In genomic region chr11:93849201-93849600, GRCh38 we compare ENCODE assay signal across 24 cellular contexts. TPM values are rescaled to one million over a fixed set of nuclear protein-coding genes. Genes with fewer than 3 reads are reported as not detected.
DNase-seq lines count a peak whose midpoint lies in the region; ATAC-seq and TF ChIP-seq lines count a peak whose summit lies in the region.
"Had no signal": no experiment of that assay in that cellular context is flagged by ENCODE, and none has a peak within 500 bp of the region (broad histone marks: within the 10 kb centered on the region; RNA-seq: fewer than 3 reads in every experiment).

No MANE protein-coding gene starts in this region.

- no peaks in the 10 kb centered on the region for H3K36me3 Mint-ChIP-seq in activated naive CD8-positive, alpha-beta T cell
- H3K36me3 Mint-ChIP-seq in activated naive CD8-positive, alpha-beta T cell treated with anti-CD3 and anti-CD28 coated beads for 36 hours, result no peaks in the 10 kb centered on the region
- no peaks in the 10 kb centered on the region for H3K36me3 Mint-ChIP-seq in activated T-helper 17 cell treated with anti-CD3 and anti-CD28 coated beads, Interleukin-2, amount 50 U/mL, for 72 hours (ENCODE audit: low read depth)
- no peaks in the 10 kb centered on the region for H3K36me3 Mint-ChIP-seq in activated T-cell treated with anti-CD3 and anti-CD28 coated beads, Interleukin-2, amount 50 U/mL, for 72 hours (ENCODE audit: insufficient read depth in 2 of 2)
- H3K36me3 Mint-ChIP-seq: activated naive CD4-positive, alpha-beta T cell treated with anti-CD3 and anti-CD28 coated beads, Interleukin-2, amount 50 U/mL, for 72 hours had no signal

- no peak overlapping the region for H2AK5ac ChIP-seq in mesenchymal stem cell (ENCODE audit: low read length, severe bottlenecking)

- H3K9ac ChIP-seq in mesenchymal stem cell (ENCODE audit: low read length), result peak overlapping the region; percentile 76

- no peaks in the 10 kb centered on the region for H3K9me3 ChIP-seq in mesenchymal stem cell (ENCODE audit: control insufficient read depth, low read length)
- no peaks in the 10 kb centered on the region for H3K9me3 ChIP-seq in transverse colon
- H3K9me3 ChIP-seq: heart right ventricle, SJSA1, upper lobe of right lung had no signal

- H3K18ac ChIP-seq in mesenchymal stem cell (ENCODE audit: low read depth in 1 of 2, low read length in 2 of 2), result no peak overlapping the region

- peak overlapping the region in 1 of 2 experiments; percentile 70 for H3K4me3 ChIP-seq in mesenchymal stem cell (ENCODE audit: insufficient read depth in 1 of 2, low read depth in 1 of 2, low read length in 2 of 2)
- peak overlapping the region in 1 of 4 donors; percentile 66 for H3K4me3 ChIP-seq in transverse colon
- H3K4me3 ChIP-seq in H7 (ENCODE audit: insufficient read depth, low read depth, low read length), result no peak overlapping the region
- H3K4me3 ChIP-seq: GM12878, SJSA1 had no signal

- in situ Hi-C loops in transverse colon (cut with MboI; ENCODE audit: low pct_ligation_motif_present in 1 of 4, low pct_unique_long_range_greater_than_20kb in 1 of 4, low sequenced_read_pairs in 3 of 4), result no loop called here

- TF ChIP-seq POLR2A in transverse colon (IDR thresholded peaks at IDR 0.05), result no peak

- H2BK120ac ChIP-seq in mesenchymal stem cell (ENCODE audit: low read depth, low read length), result no peak overlapping the region

- no peak overlapping the region for H2BK12ac ChIP-seq in mesenchymal stem cell (ENCODE audit: low read length in 2 of 2)

- no peak overlapping the region for H3K27ac Mint-ChIP-seq in activated naive CD8-positive, alpha-beta T cell
- H3K27ac Mint-ChIP-seq in activated naive CD8-positive, alpha-beta T cell treated with anti-CD3 and anti-CD28 coated beads for 36 hours, result no peak overlapping the region
- no peak overlapping the region for H3K27ac Mint-ChIP-seq in activated T-helper 17 cell treated with anti-CD3 and anti-CD28 coated beads, Interleukin-2, amount 50 U/mL, for 72 hours
- no peak overlapping the region for H3K27ac Mint-ChIP-seq in activated T-cell treated with anti-CD3 and anti-CD28 coated beads, Interleukin-2, amount 50 U/mL, for 72 hours
- H3K27ac Mint-ChIP-seq: activated naive CD4-positive, alpha-beta T cell treated with anti-CD3 and anti-CD28 coated beads, Interleukin-2, amount 50 U/mL, for 72 hours; nephron; T-helper 1 cell treated with Interleukin-12 subunit alpha and Interleukin-12 subunit beta and Interleukin-4 antibody, amounts not matched to agents 30 μg/mL and 1 μg/mL, for 36 hours had no signal

- no peak overlapping the region for H2AFZ ChIP-seq in mesenchymal stem cell (ENCODE audit: low read depth, low read length)

- intact Hi-C loops in transverse colon (cut with DNase I; ENCODE audit: low total_unique reads), result no loop called here

- no peak for TF ChIP-seq CTCF in transverse colon (IDR thresholded peaks at IDR 0.05)

- no peak overlapping the region for H3K4ac ChIP-seq in mesenchymal stem cell (ENCODE audit: low read depth in 1 of 2, low read length in 2 of 2)

- H4K91ac ChIP-seq in mesenchymal stem cell (ENCODE audit: low read length), result no peak overlapping the region

- WGBS in mesenchymal stem cell, result 99% methylated on average over 5 of the region's 5 CpGs
- WGBS in transverse colon (ENCODE audit: low coverage in 1 of 2), 2 donors, result 50 to 75% methylated on average over 4 to 5 of the region's 5 CpGs

- no peak for ATAC-seq in activated T-helper 17 cell treated with anti-CD3 and anti-CD28 coated beads, Interleukin-2, amount 50 U/mL, for 72 hours (replicated peaks)
- no peak for ATAC-seq in activated T-cell treated with anti-CD3 and anti-CD28 coated beads, Interleukin-2, amount 50 U/mL, for 72 hours (replicated peaks in 1 of 2)
- ATAC-seq: GM12878 had no signal

- no peak overlapping the region for H3K23ac ChIP-seq in mesenchymal stem cell (ENCODE audit: low read length in 2 of 2)

- no peaks in the 10 kb centered on the region for H3K27me3 ChIP-seq in mesenchymal stem cell (ENCODE audit: control insufficient read depth in 1 of 2, insufficient read depth in 1 of 2, low read length in 2 of 2)
- H3K27me3 ChIP-seq in transverse colon, result peaks cover 5% of the 10 kb centered on the region
- H3K27me3 ChIP-seq in H7 (ENCODE audit: control insufficient read depth, insufficient read depth, low read length), result peaks cover 10% of the 10 kb centered on the region
- H3K27me3 ChIP-seq: SJSA1 had no signal

- H3K36me3 ChIP-seq in mesenchymal stem cell (ENCODE audit: control insufficient read depth in 1 of 2, insufficient read depth in 2 of 2, low read depth in 1 of 2, low read length in 2 of 2) (no peaks in the 10 kb centered on the region), transverse colon (no peaks in the 10 kb centered on the region), H7 (replicated peaks; ENCODE audit: control insufficient read depth, insufficient read depth, low read length) (no peaks in the 10 kb centered on the region)
- H3K36me3 ChIP-seq: heart right ventricle, SJSA1, upper lobe of right lung had no signal

- no peaks in the 10 kb centered on the region for H3K79me1 ChIP-seq in mesenchymal stem cell (replicated peaks; ENCODE audit: low read length, poor library complexity, severe bottlenecking)

- no peak overlapping the region for H4K8ac ChIP-seq in mesenchymal stem cell (ENCODE audit: low read length)

- no peaks in the 10 kb centered on the region for H3K9me3 Mint-ChIP-seq in activated naive CD8-positive, alpha-beta T cell (ENCODE audit: low read depth)
- H3K9me3 Mint-ChIP-seq in activated naive CD8-positive, alpha-beta T cell treated with anti-CD3 and anti-CD28 coated beads for 36 hours, result no peaks in the 10 kb centered on the region
- H3K9me3 Mint-ChIP-seq in activated T-helper 17 cell treated with anti-CD3 and anti-CD28 coated beads, Interleukin-2, amount 50 U/mL, for 72 hours, result no peaks in the 10 kb centered on the region
- H3K9me3 Mint-ChIP-seq in activated T-cell treated with anti-CD3 and anti-CD28 coated beads, Interleukin-2, amount 50 U/mL, for 72 hours, result peaks cover 0 to 2% of the 10 kb centered on the region in 2 donors
- H3K9me3 Mint-ChIP-seq: activated naive CD4-positive, alpha-beta T cell treated with anti-CD3 and anti-CD28 coated beads, Interleukin-2, amount 50 U/mL, for 72 hours; nephron; T-helper 1 cell treated with Interleukin-12 subunit alpha and Interleukin-12 subunit beta and Interleukin-4 antibody, amounts not matched to agents 30 μg/mL and 1 μg/mL, for 36 hours had no signal

- H3K4me3 Mint-ChIP-seq in activated naive CD8-positive, alpha-beta T cell, result peak overlapping the region; percentile 59
- H3K4me3 Mint-ChIP-seq in activated naive CD8-positive, alpha-beta T cell treated with anti-CD3 and anti-CD28 coated beads for 36 hours, result no peak overlapping the region
- peak overlapping the region; percentile 42 for H3K4me3 Mint-ChIP-seq in activated T-helper 17 cell treated with anti-CD3 and anti-CD28 coated beads, Interleukin-2, amount 50 U/mL, for 72 hours
- H3K4me3 Mint-ChIP-seq in activated T-cell treated with anti-CD3 and anti-CD28 coated beads, Interleukin-2, amount 50 U/mL, for 72 hours, result peak overlapping the region in 1 of 2 donors; percentile 30
- H3K4me3 Mint-ChIP-seq: nephron; T-helper 1 cell treated with Interleukin-12 subunit alpha and Interleukin-12 subunit beta and Interleukin-4 antibody, amounts not matched to agents 30 μg/mL and 1 μg/mL, for 36 hours had no signal

- TF ChIP-seq EP300 in transverse colon (IDR thresholded peaks at IDR 0.05; ENCODE audit: low read depth), result no peak

- no peak for DNase-seq in activated naive CD8-positive, alpha-beta T cell treated with anti-CD3 and anti-CD28 coated beads for 36 hours
- DNase-seq in mesenchymal stem cell (no peak), transverse colon (no peak), H7 (no peak)
- no peak for DNase-seq in activated effector memory CD4-positive, alpha-beta T cell treated with Interleukin-2 at 50 U/mL for 16 hours
- no peak for DNase-seq in activated T-cell treated with anti-CD3 and anti-CD28 coated beads, Interleukin-2, amount 50 U/mL, for 72 hours
- DNase-seq: activated CD4-positive, alpha-beta T cell treated with anti-CD3 and anti-CD28 coated beads for 48 hours; activated T-cell treated with anti-CD3 and anti-CD28 coated beads, Interleukin-2, amount 50 U/mL, for 48 hours; DND-41; effector CD4-positive, alpha-beta T cell; GM23248; NCI-H187; NCI-H2171 treated with DMSO at 0.1 percent for 48 hours; NCI-H524 treated with DMSO at 0.1 percent for 48 hours; upper lobe of right lung had no signal

- H3K27ac ChIP-seq in mesenchymal stem cell (ENCODE audit: low read length, poor library complexity, severe bottlenecking) (no peak overlapping the region), transverse colon (peak overlapping the region; percentile 81 to 90 (median 82))
- H3K27ac ChIP-seq: GM23248, SJSA1, upper lobe of right lung had no signal

- H3K4me1 ChIP-seq in mesenchymal stem cell (ENCODE audit: control insufficient read depth, insufficient read depth, low read depth, low read length) (peaks cover 6% of the 10 kb centered on the region), transverse colon (peaks cover 8 to 14% (median 11%) of the 10 kb centered on the region in 4 donors)
- H3K4me1 ChIP-seq: SJSA1, upper lobe of right lung had no signal

- H2BK15ac ChIP-seq in mesenchymal stem cell (ENCODE audit: low read depth, poor library complexity, severe bottlenecking), result no peak overlapping the region

- peaks cover 6% of the 10 kb centered on the region for H3K4me1 Mint-ChIP-seq in activated naive CD8-positive, alpha-beta T cell (ENCODE audit: low read depth)
- H3K4me1 Mint-ChIP-seq in activated naive CD8-positive, alpha-beta T cell treated with anti-CD3 and anti-CD28 coated beads for 36 hours, result peaks cover 3% of the 10 kb centered on the region
- H3K4me1 Mint-ChIP-seq in activated T-helper 17 cell treated with anti-CD3 and anti-CD28 coated beads, Interleukin-2, amount 50 U/mL, for 72 hours, result peaks cover 5% of the 10 kb centered on the region
- H3K4me1 Mint-ChIP-seq in activated T-cell treated with anti-CD3 and anti-CD28 coated beads, Interleukin-2, amount 50 U/mL, for 72 hours (ENCODE audit: low read depth), result no peaks in the 10 kb centered on the region
- H3K4me1 Mint-ChIP-seq: nephron had no signal

- no peak overlapping the region for H2BK5ac ChIP-seq in mesenchymal stem cell (ENCODE audit: low read depth, low read length, poor library complexity, severe bottlenecking)

- H3K14ac ChIP-seq in mesenchymal stem cell (ENCODE audit: low read length in 2 of 2), result no peak overlapping the region

- peaks cover 8% of the 10 kb centered on the region for H3K27me3 Mint-ChIP-seq in activated naive CD8-positive, alpha-beta T cell
- peaks cover 31% of the 10 kb centered on the region for H3K27me3 Mint-ChIP-seq in activated naive CD8-positive, alpha-beta T cell treated with anti-CD3 and anti-CD28 coated beads for 36 hours
- peaks cover 13% of the 10 kb centered on the region for H3K27me3 Mint-ChIP-seq in activated T-helper 17 cell treated with anti-CD3 and anti-CD28 coated beads, Interleukin-2, amount 50 U/mL, for 72 hours
- H3K27me3 Mint-ChIP-seq in activated T-cell treated with anti-CD3 and anti-CD28 coated beads, Interleukin-2, amount 50 U/mL, for 72 hours (ENCODE audit: low read depth), result peaks cover 26% of the 10 kb centered on the region

- no peak overlapping the region for H3K4me2 ChIP-seq in mesenchymal stem cell (ENCODE audit: low read length, poor library complexity, severe bottlenecking)

RNA-seq across cellular contexts. Expression of gene VSTM5, which starts 1.2 kb away (rescaled TPM):
- not detected for total RNA-seq in activated naive CD8-positive, alpha-beta T cell treated with anti-CD3 and anti-CD28 coated beads for 36 hours
- total RNA-seq in activated T-helper 17 cell treated with anti-CD3 and anti-CD28 coated beads, Interleukin-2, amount 50 U/mL, for 72 hours, result not detected
- polyA plus RNA-seq in mesenchymal stem cell (2013, experiment 1 of 2), result 0.03 TPM
- polyA plus RNA-seq in mesenchymal stem cell (2013, experiment 2 of 2), result 0.05 TPM
- total RNA-seq in transverse colon, result 1 to 10 TPM in 2 of 4 donors, under 1 TPM in 1, not detected in 1; 0.96 to 3.4 (median 1.1) TPM
- 0.18 and 0.24 TPM in 2 replicates for total RNA-seq in H7 (2014; rRNA removed; shearing (Covaris generic))
- not detected for total RNA-seq in activated T-cell treated with anti-CD3 and anti-CD28 coated beads, Interleukin-2, amount 50 U/mL, for 72 hours
- total RNA-seq: activated naive CD4-positive, alpha-beta T cell treated with anti-CD3 and anti-CD28 coated beads, Interleukin-2, amount 50 U/mL, for 72 hours; GM12878; GM23248; SJSA1; subcutaneous adipose tissue; upper lobe of right lung had no signal
- polyA plus RNA-seq: GM12878, GM23248 had no signal
